ENCODE assay signal across 10 cellular contexts in the genomic region with DNA sequence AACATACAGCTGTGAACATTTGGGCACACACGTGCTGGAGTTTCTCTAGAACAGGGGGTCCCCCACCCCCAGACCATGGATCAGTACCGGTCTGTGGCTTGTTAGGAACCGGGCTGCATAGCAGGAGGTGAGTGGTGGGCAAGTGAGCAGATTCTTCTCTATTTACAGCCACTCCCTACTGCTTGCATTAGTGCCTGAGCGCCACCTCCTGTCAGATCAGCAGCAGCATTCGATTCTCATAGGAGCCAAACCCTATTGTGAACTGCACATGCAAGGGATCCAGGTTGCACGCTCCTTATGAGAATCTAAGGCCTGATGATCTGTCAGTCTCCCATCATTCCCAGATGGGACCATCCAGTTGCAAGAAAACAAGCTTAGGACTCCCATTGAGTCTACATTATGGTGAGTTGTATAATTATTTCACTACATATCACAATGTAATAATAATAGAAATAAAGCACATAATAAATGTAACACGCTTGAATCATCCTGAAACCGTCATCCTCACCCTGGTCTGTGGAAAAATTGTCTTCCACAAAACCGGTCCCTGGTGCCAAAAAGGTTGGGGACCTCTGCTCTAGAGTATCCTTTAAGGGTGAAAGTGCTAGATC. TPM values are rescaled to one million over a fixed set of nuclear protein-coding genes. Genes with fewer than 3 reads are reported as not detected.
DNase-seq lines count a peak whose midpoint lies in the region; ATAC-seq lines count a peak whose summit lies in the region.
"Had no signal": no experiment of that assay in that cellular context is flagged by ENCODE, and none has a peak within 500 bp of the region (broad histone marks: within the 10 kb centered on the region; RNA-seq: fewer than 3 reads in every experiment).

No MANE protein-coding gene starts in this region.

- no peak overlapping the region for H2BK12ac ChIP-seq in trophoblast cell (ENCODE audit: low read length)

- H3K9ac ChIP-seq in trophoblast cell (ENCODE audit: low read length): no peak overlapping the region

- peak; percentile 26 to 60 for DNase-seq in SHP77 (lab: John Stamatoyannopoulos, UW)
- no peak for DNase-seq in SHP77 treated with DMSO at 0.1 percent for 48 hours (lab: John Stamatoyannopoulos, UW)
- peak; percentile 6 for DNase-seq in NCI-H1092 treated with DMSO at 0.1 percent for 48 hours (lab: John Stamatoyannopoulos, UW)
- DNase-seq in astrocyte of the hippocampus (ENCODE audit: low read depth, low spot score): peak; percentile 45
- peak; percentile 49 to 62 for DNase-seq in trophoblast cell
- DNase-seq in activated CD8-positive, alpha-beta memory T cell treated with anti-CD3 and anti-CD28 coated beads, Interleukin-2, amount 50 U/mL, for 48 hours: no peak
- DNase-seq in mesenteric fat pad (ENCODE audit: low spot score): no peak
- DNase-seq: effector CD8-positive, alpha-beta T cell; NCI-H2081 treated with DMSO at 0.1 percent for 48 hours had no signal

- H3K18ac ChIP-seq in trophoblast cell (ENCODE audit: low read length): no peak overlapping the region

- H3K4ac ChIP-seq in trophoblast cell (ENCODE audit: low read depth, low read length): no peak overlapping the region

- no peak overlapping the region for H3K4me3 ChIP-seq in trophoblast cell (ENCODE audit: low read depth, low read length)

- ATAC-seq in GM18858 (IDR thresholded peaks at IDR 0.05; ENCODE audit: unreplicated experiment): no peak

- H2AFZ ChIP-seq in trophoblast cell (ENCODE audit: insufficient read depth, low read length, poor library complexity): no peak overlapping the region

- no peaks in the 10 kb centered on the region for H3K36me3 ChIP-seq in trophoblast cell (ENCODE audit: control insufficient read depth in 1 of 2, insufficient read depth in 2 of 2, low read length in 2 of 2)

- H3K27me3 ChIP-seq in trophoblast cell (ENCODE audit: insufficient read depth, low read length): no peaks in the 10 kb centered on the region

- no peak overlapping the region for H2AK5ac ChIP-seq in trophoblast cell (ENCODE audit: low read length)

- H2BK5ac ChIP-seq in trophoblast cell (ENCODE audit: low read depth, low read length, poor library complexity): no peak overlapping the region

- H3K4me1 ChIP-seq in trophoblast cell (ENCODE audit: control insufficient read depth in 1 of 2, insufficient read depth in 2 of 2, low read length in 2 of 2): no peaks in the 10 kb centered on the region

- H3K9me3 ChIP-seq in trophoblast cell (ENCODE audit: insufficient read depth, low read depth, low read length): peaks cover 5% of the 10 kb centered on the region

- no peak overlapping the region for H2BK120ac ChIP-seq in trophoblast cell (ENCODE audit: insufficient read depth, low read length, poor library complexity)

- H3K4me2 ChIP-seq in trophoblast cell (ENCODE audit: low read length): no peak overlapping the region

- no peak overlapping the region for H4K8ac ChIP-seq in trophoblast cell (ENCODE audit: low read depth, low read length)

- H3K79me2 ChIP-seq in trophoblast cell (ENCODE audit: control insufficient read depth, insufficient read depth, low read length, poor library complexity): no peaks in the 10 kb centered on the region

- WGBS in trophoblast cell (ENCODE audit: extremely low coverage, insufficient coverage, insufficient read length): no CpG with 5 or more reads among the region's 9 CpGs

- H3K79me1 ChIP-seq in trophoblast cell (ENCODE audit: low read length): no peaks in the 10 kb centered on the region

- H3K23ac ChIP-seq in trophoblast cell (ENCODE audit: low read length): no peak overlapping the region

- no peak overlapping the region for H3K14ac ChIP-seq in trophoblast cell (ENCODE audit: low read length)

- no peak overlapping the region for H4K12ac ChIP-seq in trophoblast cell (ENCODE audit: low read depth, low read length)

- H3K27ac ChIP-seq in trophoblast cell (ENCODE audit: low read depth, low read length): no peak overlapping the region

- H4K91ac ChIP-seq in trophoblast cell (ENCODE audit: low read depth, low read length): no peak overlapping the region

RNA-seq across cellular contexts. Expression of gene CHRM5, which starts 25.8 kb away (rescaled TPM):
- 0.01 TPM in 1 of 2 replicates, not detected in the other for polyA plus RNA-seq in trophoblast cell (2013)
- not detected for total RNA-seq in mesenteric fat pad

RNA-seq across cellular contexts. Expression of gene AVEN, which starts 44.9 kb away (rescaled TPM):
- polyA plus RNA-seq in trophoblast cell (2013): 7.5 and 7.9 TPM in 2 replicates
- total RNA-seq in mesenteric fat pad: 21.2 TPM

Comparison
In these comparisons a context has a peak if more than half of its experiments do, and no peak if none do; other contexts are left out.
1. DNase-seq: peak in SHP77 (2 of 2), NCI-H1092 treated with DMSO at 0.1 percent for 48 hours (single experiment), astrocyte of the hippocampus (single experiment) and trophoblast cell (2 of 2); none in SHP77 treated with DMSO at 0.1 percent for 48 hours (single experiment), activated CD8-positive, alpha-beta memory T cell treated with anti-CD3 and anti-CD28 coated beads, Interleukin-2, amount 50 U/mL, for 48 hours (single experiment) and mesenteric fat pad (single experiment).